Comparison of ENCODE assay signal across 1 cellular context in the genomic region with DNA sequence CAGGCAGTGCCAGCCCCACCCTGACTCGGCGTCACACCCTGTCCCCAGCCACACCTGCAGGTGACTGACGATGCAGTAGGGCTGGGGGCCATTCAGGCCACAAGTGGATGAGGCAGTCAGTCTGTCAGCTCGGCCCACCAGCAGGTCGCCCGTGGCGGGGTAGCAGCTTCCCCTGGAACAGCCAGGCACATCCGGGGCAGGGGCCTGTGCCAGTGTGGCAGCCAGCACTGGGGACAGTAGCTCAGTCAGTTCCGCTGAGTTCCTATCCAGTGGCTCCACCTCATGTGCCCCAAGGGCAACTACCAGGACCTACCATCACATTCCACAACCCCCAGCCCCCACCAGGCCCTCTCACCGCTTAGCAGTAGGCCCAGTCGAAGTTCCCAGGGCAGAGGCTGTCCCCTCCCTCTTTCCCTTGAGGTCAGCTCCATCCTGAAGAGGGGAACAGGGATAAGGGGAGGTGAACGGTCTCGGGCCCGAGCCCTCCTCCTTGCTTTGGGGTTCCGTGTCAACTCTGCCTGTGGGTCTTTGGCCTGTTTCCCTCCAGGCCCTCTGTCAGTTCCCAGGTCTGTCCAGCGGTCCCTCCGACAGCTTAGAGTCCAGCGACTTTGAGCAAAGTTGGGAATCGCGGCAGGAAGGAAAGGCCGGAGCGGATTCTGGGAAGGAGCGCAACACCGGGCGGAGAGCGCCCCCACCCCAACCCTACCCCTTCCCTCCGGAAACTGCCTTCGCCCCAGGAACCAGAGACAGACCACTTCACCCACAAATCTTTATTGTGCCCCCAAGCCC.
TF ChIP-seq lines count a peak whose summit lies in the region.

A gene (minus strand): TSS at position 614 of the 789 bp plus-strand sequence. CDS start 183 bp downstream, at position 431.

TF ChIP-seq in HepG2, 621 proteins besides CTCF, POLR2A, EP300 and RAD21 (continued from another document and continues in another):
- TF ChIP-seq, protein P1, sequence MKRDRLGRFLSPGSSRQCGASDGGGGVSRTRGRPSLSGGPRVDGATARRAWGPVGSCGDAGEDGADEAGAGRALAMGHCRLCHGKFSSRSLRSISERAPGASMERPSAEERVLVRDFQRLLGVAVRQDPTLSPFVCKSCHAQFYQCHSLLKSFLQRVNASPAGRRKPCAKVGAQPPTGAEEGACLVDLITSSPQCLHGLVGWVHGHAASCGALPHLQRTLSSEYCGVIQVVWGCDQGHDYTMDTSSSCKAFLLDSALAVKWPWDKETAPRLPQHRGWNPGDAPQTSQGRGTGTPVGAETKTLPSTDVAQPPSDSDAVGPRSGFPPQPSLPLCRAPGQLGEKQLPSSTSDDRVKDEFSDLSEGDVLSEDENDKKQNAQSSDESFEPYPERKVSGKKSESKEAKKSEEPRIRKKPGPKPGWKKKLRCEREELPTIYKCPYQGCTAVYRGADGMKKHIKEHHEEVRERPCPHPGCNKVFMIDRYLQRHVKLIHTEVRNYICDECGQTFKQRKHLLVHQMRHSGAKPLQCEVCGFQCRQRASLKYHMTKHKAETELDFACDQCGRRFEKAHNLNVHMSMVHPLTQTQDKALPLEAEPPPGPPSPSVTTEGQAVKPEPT (CRISPR knock-in tag; IDR thresholded peaks at IDR 0.05; ENCODE audit: low read depth), result peak; percentile 62; the same call in 1 of the 2 replicates
- TF ChIP-seq NR2F6 (IDR thresholded peaks at IDR 0.05) (peak; percentile 25; the same call in 1 of the 2 replicates), NR2F6 (CRISPR knock-in tag; IDR thresholded peaks at IDR 0.05) (no peak), ZNF282 (IDR thresholded peaks at IDR 0.05; ENCODE audit: partially characterized antibody) (no peak), TAF1 (CRISPR knock-in tag; IDR thresholded peaks at IDR 0.05) (peak; percentile 76; the same call in 1 of the 2 replicates), ZFP90 (CRISPR knock-in tag; IDR thresholded peaks at IDR 0.05; ENCODE audit: borderline replicate concordance) (0 out of 2 replicates have a peak, but pooled peaks have one; percentile 59), RFXAP (CRISPR knock-in tag; IDR thresholded peaks at IDR 0.05; ENCODE audit: borderline replicate concordance) (peak; percentile 44), NR2C2 (CRISPR knock-in tag; IDR thresholded peaks at IDR 0.05; ENCODE audit: borderline replicate concordance) (peak; percentile 43), ZNF510 (CRISPR knock-in tag; IDR thresholded peaks at IDR 0.05; ENCODE audit: low read depth) (0 out of 2 replicates have a peak, but pooled peaks have one; percentile 61), ZNF816 (CRISPR knock-in tag; IDR thresholded peaks at IDR 0.05; ENCODE audit: borderline replicate concordance) (peak; percentile 73; the same call in 1 of the 2 replicates), MIER3 (CRISPR knock-in tag; IDR thresholded peaks at IDR 0.05; ENCODE audit: borderline replicate concordance) (peak; percentile 34; the same call in 1 of the 2 replicates), FOXJ3 (CRISPR knock-in tag; IDR thresholded peaks at IDR 0.05; ENCODE audit: borderline replicate concordance) (no peak), ZMYM3 (CRISPR knock-in tag; IDR thresholded peaks at IDR 0.05) (peak; percentile 63), GPN1 (CRISPR knock-in tag; IDR thresholded peaks at IDR 0.05; ENCODE audit: borderline replicate concordance) (no peak), HOXA5 (CRISPR knock-in tag; IDR thresholded peaks at IDR 0.05) (peak; percentile 76), HCFC1 (IDR thresholded peaks at IDR 0.05; ENCODE audit: low read depth, low read length) (no peak), ZNF577 (CRISPR knock-in tag; IDR thresholded peaks at IDR 0.05; ENCODE audit: borderline replicate concordance, low read depth) (no peak), ZNF879 (CRISPR knock-in tag; IDR thresholded peaks at IDR 0.05) (no peak), ZNF615 (CRISPR knock-in tag; IDR thresholded peaks at IDR 0.05; ENCODE audit: borderline replicate concordance) (0 out of 2 replicates have a peak, but pooled peaks have one; percentile 29), DMAP1 (CRISPR knock-in tag; IDR thresholded peaks at IDR 0.05) (no peak; the same call in 1 of the 2 replicates), FOXM1 (CRISPR knock-in tag; IDR thresholded peaks at IDR 0.05) (no peak), MEF2D (CRISPR knock-in tag; IDR thresholded peaks at IDR 0.05) (no peak), SATB2 (CRISPR knock-in tag; IDR thresholded peaks at IDR 0.05) (no peak), RBFOX2 (IDR thresholded peaks at IDR 0.05; ENCODE audit: low read depth, low read length) (peak; percentile 65; the same call in 1 of the 2 replicates), KDM3A (CRISPR knock-in tag; IDR thresholded peaks at IDR 0.05; ENCODE audit: low read depth) (peak; percentile 63; the same call in 1 of the 2 replicates), ZNF766 (CRISPR knock-in tag; IDR thresholded peaks at IDR 0.05; ENCODE audit: borderline replicate concordance) (peak; percentile 53; the same call in 1 of the 2 replicates), AGO2 (optimal IDR thresholded peaks at IDR 0.05; ENCODE audit: low read depth, low read length) (peak; percentile 58)
- TF ChIP-seq, protein P2, sequence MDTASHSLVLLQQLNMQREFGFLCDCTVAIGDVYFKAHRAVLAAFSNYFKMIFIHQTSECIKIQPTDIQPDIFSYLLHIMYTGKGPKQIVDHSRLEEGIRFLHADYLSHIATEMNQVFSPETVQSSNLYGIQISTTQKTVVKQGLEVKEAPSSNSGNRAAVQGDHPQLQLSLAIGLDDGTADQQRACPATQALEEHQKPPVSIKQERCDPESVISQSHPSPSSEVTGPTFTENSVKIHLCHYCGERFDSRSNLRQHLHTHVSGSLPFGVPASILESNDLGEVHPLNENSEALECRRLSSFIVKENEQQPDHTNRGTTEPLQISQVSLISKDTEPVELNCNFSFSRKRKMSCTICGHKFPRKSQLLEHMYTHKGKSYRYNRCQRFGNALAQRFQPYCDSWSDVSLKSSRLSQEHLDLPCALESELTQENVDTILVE (CRISPR knock-in tag; IDR thresholded peaks at IDR 0.05), result peak; percentile 56; the same call in 1 of the 2 replicates
- TF ChIP-seq, protein P3, sequence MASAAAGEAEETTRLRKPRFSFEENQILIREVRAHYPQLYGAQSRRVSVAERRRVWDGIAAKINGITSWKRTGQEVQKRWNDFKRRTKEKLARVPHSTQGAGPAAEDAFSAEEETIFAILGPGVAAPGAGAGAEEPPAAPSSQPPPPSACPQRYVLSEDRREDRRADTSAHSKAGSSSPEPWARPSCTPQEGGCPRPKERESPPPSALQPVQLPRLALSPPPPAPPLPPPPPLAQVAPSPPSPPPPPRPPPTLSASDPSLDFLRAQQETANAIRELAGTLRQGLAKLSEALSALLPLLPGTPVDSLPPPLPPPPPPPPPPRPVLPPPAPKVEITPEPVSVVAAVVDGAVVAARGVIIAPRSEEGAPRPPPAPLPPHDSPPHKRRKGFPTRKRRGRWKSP (CRISPR knock-in tag; IDR thresholded peaks at IDR 0.05), result no peak; the same call in 1 of the 2 replicates
- TF ChIP-seq, protein P4, sequence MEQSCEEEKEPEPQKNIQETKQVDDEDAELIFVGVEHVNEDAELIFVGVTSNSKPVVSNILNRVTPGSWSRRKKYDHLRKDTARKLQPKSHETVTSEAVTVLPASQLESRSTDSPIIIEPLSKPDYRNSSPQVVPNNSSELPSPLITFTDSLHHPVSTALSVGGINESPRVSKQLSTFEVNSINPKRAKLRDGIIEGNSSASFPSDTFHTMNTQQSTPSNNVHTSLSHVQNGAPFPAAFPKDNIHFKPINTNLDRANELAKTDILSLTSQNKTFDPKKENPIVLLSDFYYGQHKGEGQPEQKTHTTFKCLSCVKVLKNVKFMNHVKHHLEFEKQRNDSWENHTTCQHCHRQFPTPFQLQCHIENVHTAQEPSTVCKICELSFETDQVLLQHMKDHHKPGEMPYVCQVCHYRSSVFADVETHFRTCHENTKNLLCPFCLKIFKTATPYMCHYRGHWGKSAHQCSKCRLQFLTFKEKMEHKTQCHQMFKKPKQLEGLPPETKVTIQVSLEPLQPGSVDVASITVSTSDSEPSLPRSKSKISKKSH (CRISPR knock-in tag; IDR thresholded peaks at IDR 0.05; ENCODE audit: borderline replicate concordance), result peak; percentile 14; the same call in 1 of the 2 replicates
- TF ChIP-seq, protein P5, sequence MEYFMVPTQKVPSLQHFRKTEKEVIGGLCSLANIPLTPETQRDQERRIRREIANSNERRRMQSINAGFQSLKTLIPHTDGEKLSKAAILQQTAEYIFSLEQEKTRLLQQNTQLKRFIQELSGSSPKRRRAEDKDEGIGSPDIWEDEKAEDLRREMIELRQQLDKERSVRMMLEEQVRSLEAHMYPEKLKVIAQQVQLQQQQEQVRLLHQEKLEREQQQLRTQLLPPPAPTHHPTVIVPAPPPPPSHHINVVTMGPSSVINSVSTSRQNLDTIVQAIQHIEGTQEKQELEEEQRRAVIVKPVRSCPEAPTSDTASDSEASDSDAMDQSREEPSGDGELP (IDR thresholded peaks at IDR 0.05; ENCODE audit: borderline replicate concordance, low read depth), result peak; percentile 3; the same call in 1 of the 2 replicates
- TF ChIP-seq, protein P6, sequence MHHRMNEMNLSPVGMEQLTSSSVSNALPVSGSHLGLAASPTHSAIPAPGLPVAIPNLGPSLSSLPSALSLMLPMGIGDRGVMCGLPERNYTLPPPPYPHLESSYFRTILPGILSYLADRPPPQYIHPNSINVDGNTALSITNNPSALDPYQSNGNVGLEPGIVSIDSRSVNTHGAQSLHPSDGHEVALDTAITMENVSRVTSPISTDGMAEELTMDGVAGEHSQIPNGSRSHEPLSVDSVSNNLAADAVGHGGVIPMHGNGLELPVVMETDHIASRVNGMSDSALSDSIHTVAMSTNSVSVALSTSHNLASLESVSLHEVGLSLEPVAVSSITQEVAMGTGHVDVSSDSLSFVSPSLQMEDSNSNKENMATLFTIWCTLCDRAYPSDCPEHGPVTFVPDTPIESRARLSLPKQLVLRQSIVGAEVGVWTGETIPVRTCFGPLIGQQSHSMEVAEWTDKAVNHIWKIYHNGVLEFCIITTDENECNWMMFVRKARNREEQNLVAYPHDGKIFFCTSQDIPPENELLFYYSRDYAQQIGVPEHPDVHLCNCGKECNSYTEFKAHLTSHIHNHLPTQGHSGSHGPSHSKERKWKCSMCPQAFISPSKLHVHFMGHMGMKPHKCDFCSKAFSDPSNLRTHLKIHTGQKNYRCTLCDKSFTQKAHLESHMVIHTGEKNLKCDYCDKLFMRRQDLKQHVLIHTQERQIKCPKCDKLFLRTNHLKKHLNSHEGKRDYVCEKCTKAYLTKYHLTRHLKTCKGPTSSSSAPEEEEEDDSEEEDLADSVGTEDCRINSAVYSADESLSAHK (CRISPR knock-in tag; IDR thresholded peaks at IDR 0.05; ENCODE audit: borderline replicate concordance), result no peak
- TF ChIP-seq, protein P7, sequence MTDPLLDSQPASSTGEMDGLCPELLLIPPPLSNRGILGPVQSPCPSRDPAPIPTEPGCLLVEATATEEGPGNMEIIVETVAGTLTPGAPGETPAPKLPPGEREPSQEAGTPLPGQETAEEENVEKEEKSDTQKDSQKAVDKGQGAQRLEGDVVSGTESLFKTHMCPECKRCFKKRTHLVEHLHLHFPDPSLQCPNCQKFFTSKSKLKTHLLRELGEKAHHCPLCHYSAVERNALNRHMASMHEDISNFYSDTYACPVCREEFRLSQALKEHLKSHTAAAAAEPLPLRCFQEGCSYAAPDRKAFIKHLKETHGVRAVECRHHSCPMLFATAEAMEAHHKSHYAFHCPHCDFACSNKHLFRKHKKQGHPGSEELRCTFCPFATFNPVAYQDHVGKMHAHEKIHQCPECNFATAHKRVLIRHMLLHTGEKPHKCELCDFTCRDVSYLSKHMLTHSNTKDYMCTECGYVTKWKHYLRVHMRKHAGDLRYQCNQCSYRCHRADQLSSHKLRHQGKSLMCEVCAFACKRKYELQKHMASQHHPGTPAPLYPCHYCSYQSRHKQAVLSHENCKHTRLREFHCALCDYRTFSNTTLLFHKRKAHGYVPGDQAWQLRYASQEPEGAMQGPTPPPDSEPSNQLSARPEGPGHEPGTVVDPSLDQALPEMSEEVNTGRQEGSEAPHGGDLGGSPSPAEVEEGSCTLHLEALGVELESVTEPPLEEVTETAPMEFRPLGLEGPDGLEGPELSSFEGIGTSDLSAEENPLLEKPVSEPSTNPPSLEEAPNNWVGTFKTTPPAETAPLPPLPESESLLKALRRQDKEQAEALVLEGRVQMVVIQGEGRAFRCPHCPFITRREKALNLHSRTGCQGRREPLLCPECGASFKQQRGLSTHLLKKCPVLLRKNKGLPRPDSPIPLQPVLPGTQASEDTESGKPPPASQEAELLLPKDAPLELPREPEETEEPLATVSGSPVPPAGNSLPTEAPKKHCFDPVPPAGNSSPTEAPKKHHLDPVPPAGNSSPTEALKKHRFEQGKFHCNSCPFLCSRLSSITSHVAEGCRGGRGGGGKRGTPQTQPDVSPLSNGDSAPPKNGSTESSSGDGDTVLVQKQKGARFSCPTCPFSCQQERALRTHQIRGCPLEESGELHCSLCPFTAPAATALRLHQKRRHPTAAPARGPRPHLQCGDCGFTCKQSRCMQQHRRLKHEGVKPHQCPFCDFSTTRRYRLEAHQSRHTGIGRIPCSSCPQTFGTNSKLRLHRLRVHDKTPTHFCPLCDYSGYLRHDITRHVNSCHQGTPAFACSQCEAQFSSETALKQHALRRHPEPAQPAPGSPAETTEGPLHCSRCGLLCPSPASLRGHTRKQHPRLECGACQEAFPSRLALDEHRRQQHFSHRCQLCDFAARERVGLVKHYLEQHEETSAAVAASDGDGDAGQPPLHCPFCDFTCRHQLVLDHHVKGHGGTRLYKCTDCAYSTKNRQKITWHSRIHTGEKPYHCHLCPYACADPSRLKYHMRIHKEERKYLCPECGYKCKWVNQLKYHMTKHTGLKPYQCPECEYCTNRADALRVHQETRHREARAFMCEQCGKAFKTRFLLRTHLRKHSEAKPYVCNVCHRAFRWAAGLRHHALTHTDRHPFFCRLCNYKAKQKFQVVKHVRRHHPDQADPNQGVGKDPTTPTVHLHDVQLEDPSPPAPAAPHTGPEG (CRISPR knock-in tag; IDR thresholded peaks at IDR 0.05), result 0 out of 2 replicates have a peak, but pooled peaks have one; percentile 37
- TF ChIP-seq, protein P8, sequence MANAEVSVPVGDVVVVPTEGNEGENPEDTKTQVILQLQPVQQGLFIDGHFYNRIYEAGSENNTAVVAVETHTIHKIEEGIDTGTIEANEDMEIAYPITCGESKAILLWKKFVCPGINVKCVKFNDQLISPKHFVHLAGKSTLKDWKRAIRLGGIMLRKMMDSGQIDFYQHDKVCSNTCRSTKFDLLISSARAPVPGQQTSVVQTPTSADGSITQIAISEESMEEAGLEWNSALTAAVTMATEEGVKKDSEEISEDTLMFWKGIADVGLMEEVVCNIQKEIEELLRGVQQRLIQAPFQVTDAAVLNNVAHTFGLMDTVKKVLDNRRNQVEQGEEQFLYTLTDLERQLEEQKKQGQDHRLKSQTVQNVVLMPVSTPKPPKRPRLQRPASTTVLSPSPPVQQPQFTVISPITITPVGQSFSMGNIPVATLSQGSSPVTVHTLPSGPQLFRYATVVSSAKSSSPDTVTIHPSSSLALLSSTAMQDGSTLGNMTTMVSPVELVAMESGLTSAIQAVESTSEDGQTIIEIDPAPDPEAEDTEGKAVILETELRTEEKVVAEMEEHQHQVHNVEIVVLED (CRISPR knock-in tag; IDR thresholded peaks at IDR 0.05; ENCODE audit: borderline replicate concordance), result 0 out of 2 replicates have a peak, but pooled peaks have one; percentile 34
- TF ChIP-seq, protein P9, sequence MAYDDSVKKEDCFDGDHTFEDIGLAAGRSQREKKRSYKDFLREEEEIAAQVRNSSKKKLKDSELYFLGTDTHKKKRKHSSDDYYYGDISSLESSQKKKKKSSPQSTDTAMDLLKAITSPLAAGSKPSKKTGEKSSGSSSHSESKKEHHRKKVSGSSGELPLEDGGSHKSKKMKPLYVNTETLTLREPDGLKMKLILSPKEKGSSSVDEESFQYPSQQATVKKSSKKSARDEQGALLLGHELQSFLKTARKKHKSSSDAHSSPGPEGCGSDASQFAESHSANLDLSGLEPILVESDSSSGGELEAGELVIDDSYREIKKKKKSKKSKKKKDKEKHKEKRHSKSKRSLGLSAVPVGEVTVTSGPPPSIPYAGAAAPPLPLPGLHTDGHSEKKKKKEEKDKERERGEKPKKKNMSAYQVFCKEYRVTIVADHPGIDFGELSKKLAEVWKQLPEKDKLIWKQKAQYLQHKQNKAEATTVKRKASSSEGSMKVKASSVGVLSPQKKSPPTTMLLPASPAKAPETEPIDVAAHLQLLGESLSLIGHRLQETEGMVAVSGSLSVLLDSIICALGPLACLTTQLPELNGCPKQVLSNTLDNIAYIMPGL (CRISPR knock-in tag; IDR thresholded peaks at IDR 0.05; ENCODE audit: borderline replicate concordance in 1 of 2, low read depth in 1 of 2), result peak; percentile 26 to 69; a peak in 1 of 4 replicates
